ENCODE assay signal across 13 cellular contexts in genomic region chr13:44921478-44921877, GRCh38.
A peak's percentile ranks its signal among the peaks of the same experiment; 100 is the strongest.
DNase-seq lines count a peak whose midpoint lies in the region; ATAC-seq and TF ChIP-seq lines count a peak whose summit lies in the region.
"Had no signal": no experiment of that assay in that cellular context is flagged by ENCODE, and none has a peak within 500 bp of the region (broad histone marks: within the 10 kb centered on the region; RNA-seq: fewer than 3 reads in every experiment).

No MANE protein-coding gene starts in this region.

- no peak overlapping the region for H3K9ac ChIP-seq in endodermal cell (ENCODE audit: extremely low read depth, low read length, poor library complexity, severe bottlenecking)

- no peak for TF ChIP-seq POLR2A in upper lobe of left lung (IDR thresholded peaks at IDR 0.05)

- peaks cover 11% of the 10 kb centered on the region for H3K27me3 ChIP-seq in endodermal cell (ENCODE audit: control insufficient read depth, insufficient read depth, low read length, poor library complexity, severe bottlenecking)
- no peaks in the 10 kb centered on the region for H3K27me3 ChIP-seq in upper lobe of left lung

- peaks cover 4% of the 10 kb centered on the region for H3K27me3 Mint-ChIP-seq in activated naive CD4-positive, alpha-beta T cell treated with anti-CD3 and anti-CD28 coated beads, Interleukin-2, amount 50 U/mL, for 24 hours
- H3K27me3 Mint-ChIP-seq in endodermal cell (ENCODE audit: insufficient read depth) (no peaks in the 10 kb centered on the region), nephron progenitor cell (ENCODE audit: low read depth, poor library complexity) (peaks cover 5% of the 10 kb centered on the region)

- TF ChIP-seq CTCF in endodermal cell (conservative IDR thresholded peaks at IDR 0.05) (no peak), nephron progenitor cell (IDR thresholded peaks at IDR 0.05) (no peak), upper lobe of left lung (IDR thresholded peaks at IDR 0.05) (no peak)

- ATAC-seq in upper lobe of left lung (ENCODE audit: low FRiP score in 2 of 2), result no peak

- WGBS in endodermal cell (ENCODE audit: insufficient coverage in 1 of 2, insufficient read length in 1 of 2), 2 experiments, result 81 to 84% methylated on average over 5 to 8 of the region's 8 CpGs
- 72 to 78% methylated on average over 8 of the region's 8 CpGs for WGBS in upper lobe of left lung, 2 donors

- H3K36me3 ChIP-seq in endodermal cell (ENCODE audit: control insufficient read depth, insufficient read depth, low read length) (no peaks in the 10 kb centered on the region), upper lobe of left lung (no peaks in the 10 kb centered on the region)
- H3K36me3 ChIP-seq: WERI-Rb-1 had no signal

- peaks cover 9% of the 10 kb centered on the region for H3K4me1 Mint-ChIP-seq in activated naive CD4-positive, alpha-beta T cell treated with anti-CD3 and anti-CD28 coated beads, Interleukin-2, amount 50 U/mL, for 24 hours
- H3K4me1 Mint-ChIP-seq in endodermal cell (peaks cover 18% of the 10 kb centered on the region), nephron progenitor cell (peaks cover 17% of the 10 kb centered on the region)

- H3K27ac ChIP-seq in endodermal cell (ENCODE audit: low read depth, low read length), result no peak overlapping the region
- peak overlapping the region; percentile 67 to 96 (median 90) for H3K27ac ChIP-seq in upper lobe of left lung
- H3K27ac ChIP-seq: WERI-Rb-1 had no signal

- TF ChIP-seq EP300 in upper lobe of left lung (IDR thresholded peaks at IDR 0.05), result no peak

- H3K36me3 Mint-ChIP-seq in activated naive CD4-positive, alpha-beta T cell treated with anti-CD3 and anti-CD28 coated beads, Interleukin-2, amount 50 U/mL, for 24 hours, result no peaks in the 10 kb centered on the region
- no peaks in the 10 kb centered on the region for H3K36me3 Mint-ChIP-seq in endodermal cell (ENCODE audit: low read depth)
- no peaks in the 10 kb centered on the region for H3K36me3 Mint-ChIP-seq in nephron progenitor cell (ENCODE audit: low read depth)

- H3K9me3 ChIP-seq in endodermal cell (ENCODE audit: control insufficient read depth, low read length) (no peaks in the 10 kb centered on the region), upper lobe of left lung (no peaks in the 10 kb centered on the region)

- H3K4me3 ChIP-seq in endodermal cell (ENCODE audit: low read length) (no peak overlapping the region), upper lobe of left lung (no peak overlapping the region)

- H3K9me3 Mint-ChIP-seq in activated naive CD4-positive, alpha-beta T cell treated with anti-CD3 and anti-CD28 coated beads, Interleukin-2, amount 50 U/mL, for 24 hours, result no peaks in the 10 kb centered on the region
- H3K9me3 Mint-ChIP-seq in endodermal cell (no peaks in the 10 kb centered on the region), nephron progenitor cell (no peaks in the 10 kb centered on the region)

- H3K27ac Mint-ChIP-seq in activated naive CD4-positive, alpha-beta T cell treated with anti-CD3 and anti-CD28 coated beads, Interleukin-2, amount 50 U/mL, for 24 hours, result peak overlapping the region; percentile 71
- H3K27ac Mint-ChIP-seq in endodermal cell, result peak overlapping the region; percentile 68
- H3K27ac Mint-ChIP-seq in nephron progenitor cell, result peak overlapping the region; percentile 40

- H3K4me1 ChIP-seq in endodermal cell (ENCODE audit: control insufficient read depth, insufficient read depth, low read length) (no peaks in the 10 kb centered on the region), upper lobe of left lung (peaks cover 19 to 39% (median 31%) of the 10 kb centered on the region in 4 donors)

- H3K4me3 Mint-ChIP-seq in activated naive CD4-positive, alpha-beta T cell treated with anti-CD3 and anti-CD28 coated beads, Interleukin-2, amount 50 U/mL, for 24 hours, result no peak overlapping the region
- H3K4me3 Mint-ChIP-seq in endodermal cell (no peak overlapping the region), nephron progenitor cell (peak overlapping the region; percentile 11)

- no peak for DNase-seq in activated naive CD4-positive, alpha-beta T cell treated with Interleukin-2 at 50 U/mL for 16 hours
- DNase-seq in endodermal cell, result no peak
- DNase-seq in nephron progenitor cell, result no peak
- DNase-seq in upper lobe of left lung, result no peak
- no peak for DNase-seq in retina
- DNase-seq in COLO829 (ENCODE audit: low spot score), result no peak
- no peak for DNase-seq in AG08395 (ENCODE audit: low spot score)
- DNase-seq: activated T-cell treated with anti-CD3 and anti-CD28 coated beads, Interleukin-2, amount 50 U/mL, for 1 hour; central memory CD4-positive, alpha-beta T cell; stimulated activated CD4-positive, alpha-beta T cell treated with anti-CD3 and anti-CD28 coated beads, Interleukin-12 subunit alpha, Interleukin-12 subunit beta, amount 100 ng/mL, for 4 hours; stimulated activated CD8-positive, alpha-beta memory T cell treated with anti-CD3 and anti-CD28 coated beads, Interleukin-4, amount 100 ng/mL, for 48 hours; WERI-Rb-1 had no signal
